ENCODE assay signal across 9 cellular contexts in genomic region chr17:40112718-40113109, GRCh38. TPM values are rescaled to one million over a fixed set of nuclear protein-coding genes. Genes with fewer than 3 reads are reported as not detected.
DNase-seq lines count a peak whose midpoint lies in the region; ATAC-seq, FAIRE-seq and TF ChIP-seq lines count a peak whose summit lies in the region.
"Had no signal": no experiment of that assay in that cellular context is flagged by ENCODE, and none has a peak within 500 bp of the region (broad histone marks: within the 10 kb centered on the region; RNA-seq: fewer than 3 reads in every experiment).

No MANE protein-coding gene starts in this region.

- H2AFZ ChIP-seq in HepG2 (ENCODE audit: low read length): peak overlapping the region; percentile 72

- peak overlapping the region; percentile 93 for H3K4me2 ChIP-seq in HepG2 (ENCODE audit: low read depth, low read length)

- CTCF ChIA-PET in HepG2 (lab: Yijun Ruan, JAX; ENCODE audit: low intra/inter-chr PET ratio, low total read pairs): interaction anchor here (1.0 to 2.4 kb wide), 6 partner anchors 10 to 55 kb away, joined by 3 to 31 read pairs (median 11); partner anchors contain the start of genes MSL1 and THRA

- DNase-seq in HepG2 (ENCODE audit: low spot score) (no peak), H7 (no peak), cerebellar nuclear complex (lab: John Stamatoyannopoulos, UW) (no peak)

- TF ChIP-seq CTCF in HepG2 (CRISPR knock-in tag; IDR thresholded peaks at IDR 0.05): no peak

- H3K9ac ChIP-seq in HepG2 (ENCODE audit: insufficient read depth, low read depth, low read length) (peak overlapping the region; percentile 60), stomach smooth muscle (ENCODE audit: low read length in 2 of 2) (peak overlapping the region; percentile 52 to 60)

- no TSS peak for BruUV-seq in HepG2 (replicated peaks; lab: Mats Ljungman, UMichigan)

- ATAC-seq in HepG2: no peak
- no peak for ATAC-seq in HG03439 (IDR thresholded peaks at IDR 0.05; ENCODE audit: unreplicated experiment)
- no peak for ATAC-seq in HG03342 (IDR thresholded peaks at IDR 0.05; ENCODE audit: unreplicated experiment)

- intact Hi-C loops in HepG2 (cut with micrococcal nuclease; ENCODE audit: unreplicated experiment): loop anchor here (1.0 kb wide), 4 partner anchors 11 to 56 kb away; partner anchors contain the start of gene CASC3

- H3K9me3 ChIP-seq in KOPT-K1 (ENCODE audit: insufficient read depth, low read length, poor library complexity, severe bottlenecking) (no peaks in the 10 kb centered on the region), HepG2 (ENCODE audit: low read length) (no peaks in the 10 kb centered on the region), stomach smooth muscle (ENCODE audit: control insufficient read depth in 2 of 2, low read length in 2 of 2) (no peaks in the 10 kb centered on the region)

- in situ Hi-C loops in HepG2 (cut with HindIII; ENCODE audit: extremely low pct_ligation_motif_present, low pct_unique_long_range_greater_than_20kb): loop anchor here (5.0 kb wide), 1 partner anchor 55 kb away; no protein-coding TSS in a partner anchor

- H3K4me3 ChIP-seq in HepG2 (replicated peaks in 1 of 3; ENCODE audit: insufficient read depth in 1 of 3, low read depth in 2 of 3, low read length in 3 of 3) (peak overlapping the region in 2 of 3 experiments; percentile 25 to 67; a peak in 3 of 6 replicates), stomach smooth muscle (ENCODE audit: low read length in 2 of 2) (peak overlapping the region; percentile 41 to 74), H7 (ENCODE audit: insufficient read depth, low read depth, low read length) (no peak overlapping the region)

- H3K4me1 ChIP-seq in HepG2 (ENCODE audit: insufficient read depth, low read length): peaks cover 89% of the 10 kb centered on the region
- peaks cover 64% of the 10 kb centered on the region for H3K4me1 ChIP-seq in stomach smooth muscle (ENCODE audit: control insufficient read depth, insufficient read depth, low read length)

- POLR2A ChIA-PET in HepG2 (lab: Yijun Ruan, JAX): interaction anchor here (0.7 to 7.3 kb wide), 38 partner anchors 11 to 439 kb away, joined by 3 to 568 read pairs (median 6); partner anchors contain the start of genes CASC3, CDC6, CSF3 and LRRC3C

- no peak for TF ChIP-seq POLR2A in HepG2 (IDR thresholded peaks at IDR 0.05; ENCODE audit: insufficient read depth in 1 of 2, low read depth in 2 of 2, low read length in 2 of 2)

- H3K79me2 ChIP-seq in HepG2 (ENCODE audit: insufficient read depth, low read length): no peaks in the 10 kb centered on the region

- FAIRE-seq in HepG2 (lab: Jason Lieb, UNC): no peak

- TF ChIP-seq EP300 in HepG2 (IDR thresholded peaks at IDR 0.05; ENCODE audit: low read depth in 2 of 2, low read length in 2 of 2) (no peak), HepG2 (CRISPR knock-in tag; IDR thresholded peaks at IDR 0.05; ENCODE audit: borderline replicate concordance) (no peak)

- no peaks in the 10 kb centered on the region for H3K27me3 ChIP-seq in HepG2 (ENCODE audit: control insufficient read depth in 1 of 2, insufficient read depth in 2 of 2, low read length in 2 of 2)
- H3K27me3 ChIP-seq in stomach smooth muscle (ENCODE audit: control insufficient read depth in 1 of 2, insufficient read depth in 2 of 2, low read length in 2 of 2): no peaks in the 10 kb centered on the region
- peaks cover 4% of the 10 kb centered on the region; the same call in 1 of the 2 replicates for H3K27me3 ChIP-seq in H7 (ENCODE audit: control insufficient read depth, insufficient read depth, low read length)
- H3K27me3 ChIP-seq: brain microvascular endothelial cell had no signal

- WGBS in HepG2 (ENCODE audit: low lambda C conversion rate): 49% methylated on average over 4 of the region's 4 CpGs

- H3K27ac ChIP-seq in KOPT-K1 (ENCODE audit: low read depth, low read length, poor library complexity, severe bottlenecking) (peak overlapping the region; percentile 69), angular gyrus (ENCODE audit: low read depth, low read length) (peak overlapping the region; percentile 87), HepG2 (ENCODE audit: extremely low read length, insufficient read depth, low read length) (no peak overlapping the region), stomach smooth muscle (ENCODE audit: low read length) (peak overlapping the region; percentile 97)

- H4K20me1 ChIP-seq in HepG2 (ENCODE audit: insufficient read depth, low read length): no peaks in the 10 kb centered on the region

- H3K36me3 ChIP-seq in KOPT-K1 (ENCODE audit: insufficient read depth, low read length): no peaks in the 10 kb centered on the region
- no peaks in the 10 kb centered on the region for H3K36me3 ChIP-seq in HepG2 (replicated peaks in 1 of 2; ENCODE audit: control insufficient read depth in 1 of 2, insufficient read depth in 2 of 2, low read length in 2 of 2)
- H3K36me3 ChIP-seq in stomach smooth muscle (ENCODE audit: control insufficient read depth in 2 of 2, insufficient read depth in 2 of 2, low read length in 2 of 2): no peaks in the 10 kb centered on the region
- no peaks in the 10 kb centered on the region for H3K36me3 ChIP-seq in H7 (replicated peaks; ENCODE audit: control insufficient read depth, insufficient read depth, low read length)
- H3K36me3 ChIP-seq: brain microvascular endothelial cell had no signal

- no peak for TF ChIP-seq RAD21 in HepG2 (CRISPR knock-in tag; IDR thresholded peaks at IDR 0.05)

RNA-seq across cellular contexts. Expression of gene MSL1, which starts 9.1 kb away (rescaled TPM):
- 76.1 and 88.5 TPM in 2 replicates for total RNA-seq in HepG2 (2016; rRNA removed; fragmentation: Illumina TruSeq; extraction: Trizol)
- total RNA-seq in HepG2 (2016; cell fraction: cytosol; rRNA removed; fragmentation: Illumina TruSeq; extraction: Trizol; ENCODE audit: low read depth): 23.3 and 23.6 TPM in 2 replicates
- total RNA-seq in HepG2 (2016; cell fraction: insoluble cytoplasmic fraction; rRNA removed; fragmentation: Illumina TruSeq; extraction: Trizol): 62.6 and 89.2 TPM in 2 replicates
- total RNA-seq in HepG2 (2016; cell fraction: membrane; rRNA removed; fragmentation: Illumina TruSeq; extraction: Trizol): 50.5 and 57.1 TPM in 2 replicates
- total RNA-seq in HepG2 (2016; cell fraction: nucleus; rRNA removed; fragmentation: Illumina TruSeq; extraction: Trizol): 82.0 and 93.0 TPM in 2 replicates
- polyA plus RNA-seq in HepG2 (2011; rRNA removed): 54.6 and 63.8 TPM in 2 replicates
- polyA plus RNA-seq in HepG2 (2011; cell fraction: cytosol; rRNA removed): 19.7 and 28.8 TPM in 2 replicates
- 90.9 and 114 TPM in 2 replicates for polyA plus RNA-seq in HepG2 (2011; cell fraction: nucleus; rRNA removed)
- 89.3 and 98.8 TPM in 2 replicates for polyA plus RNA-seq in HepG2 (2012)
- polyA plus RNA-seq in HepG2 (2016; cell fraction: cytosol; fragmentation: Illumina TruSeq; extraction: Trizol; ENCODE audit: low read depth): 10.1 and 10.5 TPM in 2 replicates
- 77.5 and 94.3 TPM in 2 replicates for polyA plus RNA-seq in HepG2 (2016; cell fraction: insoluble cytoplasmic fraction; fragmentation: Illumina TruSeq; extraction: Trizol; ENCODE audit: low read depth)
- 34.7 and 36.6 TPM in 2 replicates for polyA plus RNA-seq in HepG2 (2016; cell fraction: membrane; fragmentation: Illumina TruSeq; extraction: Trizol; ENCODE audit: low read depth)
- 173 TPM in 2 replicates for polyA plus RNA-seq in HepG2 (2016; cell fraction: nucleus; fragmentation: Illumina TruSeq; extraction: Trizol; ENCODE audit: insufficient read depth, low read depth)
- 21.1 and 21.8 TPM in 2 replicates for polyA minus RNA-seq in HepG2 (2011; rRNA and poly(A)+ RNA removed; ENCODE audit: low replicate concordance)
- 50.3 and 50.4 TPM in 2 replicates for polyA minus RNA-seq in HepG2 (2011; cell fraction: cytosol; rRNA and poly(A)+ RNA removed)
- polyA minus RNA-seq in HepG2 (2011; cell fraction: nucleus; rRNA and poly(A)+ RNA removed): 107 and 131 TPM in 2 replicates
- total RNA-seq in H7 (2014; rRNA removed; shearing (Covaris generic)): 44.2 and 70.0 TPM in 2 replicates

RNA-seq across cellular contexts. Expression of gene NR1D1, which starts 12.3 kb away (rescaled TPM):
- total RNA-seq in HepG2 (2016; rRNA removed; fragmentation: Illumina TruSeq; extraction: Trizol): 1.4 and 2.1 TPM in 2 replicates
- 0.88 and 1.1 TPM in 2 replicates for total RNA-seq in HepG2 (2016; cell fraction: cytosol; rRNA removed; fragmentation: Illumina TruSeq; extraction: Trizol; ENCODE audit: low read depth)
- 1.2 and 1.8 TPM in 2 replicates for total RNA-seq in HepG2 (2016; cell fraction: insoluble cytoplasmic fraction; rRNA removed; fragmentation: Illumina TruSeq; extraction: Trizol)
- total RNA-seq in HepG2 (2016; cell fraction: membrane; rRNA removed; fragmentation: Illumina TruSeq; extraction: Trizol): 2.2 and 2.4 TPM in 2 replicates
- 3.4 and 4.3 TPM in 2 replicates for total RNA-seq in HepG2 (2016; cell fraction: nucleus; rRNA removed; fragmentation: Illumina TruSeq; extraction: Trizol)
- polyA plus RNA-seq in HepG2 (2011; rRNA removed): 2.7 and 3.6 TPM in 2 replicates
- polyA plus RNA-seq in HepG2 (2011; cell fraction: cytosol; rRNA removed): 1.5 and 1.6 TPM in 2 replicates
- 20.3 and 22.7 TPM in 2 replicates for polyA plus RNA-seq in HepG2 (2011; cell fraction: nucleus; rRNA removed)
- polyA plus RNA-seq in HepG2 (2012): 11.1 and 19.6 TPM in 2 replicates
- polyA plus RNA-seq in HepG2 (2016; cell fraction: cytosol; fragmentation: Illumina TruSeq; extraction: Trizol; ENCODE audit: low read depth): 0.95 and 1.1 TPM in 2 replicates
- polyA plus RNA-seq in HepG2 (2016; cell fraction: insoluble cytoplasmic fraction; fragmentation: Illumina TruSeq; extraction: Trizol; ENCODE audit: low read depth): 3.8 and 5.8 TPM in 2 replicates
- polyA plus RNA-seq in HepG2 (2016; cell fraction: membrane; fragmentation: Illumina TruSeq; extraction: Trizol; ENCODE audit: low read depth): 2.5 and 3.4 TPM in 2 replicates
- 9.5 and 10.0 TPM in 2 replicates for polyA plus RNA-seq in HepG2 (2016; cell fraction: nucleus; fragmentation: Illumina TruSeq; extraction: Trizol; ENCODE audit: insufficient read depth, low read depth)
- 3.3 and 6.7 TPM in 2 replicates for polyA minus RNA-seq in HepG2 (2011; rRNA and poly(A)+ RNA removed; ENCODE audit: low replicate concordance)
- 4.5 and 6.5 TPM in 2 replicates for polyA minus RNA-seq in HepG2 (2011; cell fraction: cytosol; rRNA and poly(A)+ RNA removed)
- polyA minus RNA-seq in HepG2 (2011; cell fraction: nucleus; rRNA and poly(A)+ RNA removed): 7.6 and 8.1 TPM in 2 replicates
- 1.8 and 3.4 TPM in 2 replicates for total RNA-seq in H7 (2014; rRNA removed; shearing (Covaris generic))

RNA-seq across cellular contexts. Expression of gene CASC3, which starts 27.6 kb away (rescaled TPM):
- 29.6 and 30.8 TPM in 2 replicates for total RNA-seq in HepG2 (2016; rRNA removed; fragmentation: Illumina TruSeq; extraction: Trizol)
- 27.8 and 32.3 TPM in 2 replicates for total RNA-seq in HepG2 (2016; cell fraction: cytosol; rRNA removed; fragmentation: Illumina TruSeq; extraction: Trizol; ENCODE audit: low read depth)
- 26.4 and 32.2 TPM in 2 replicates for total RNA-seq in HepG2 (2016; cell fraction: insoluble cytoplasmic fraction; rRNA removed; fragmentation: Illumina TruSeq; extraction: Trizol)
- 28.8 and 30.1 TPM in 2 replicates for total RNA-seq in HepG2 (2016; cell fraction: membrane; rRNA removed; fragmentation: Illumina TruSeq; extraction: Trizol)
- 30.8 and 38.1 TPM in 2 replicates for total RNA-seq in HepG2 (2016; cell fraction: nucleus; rRNA removed; fragmentation: Illumina TruSeq; extraction: Trizol)
- polyA plus RNA-seq in HepG2 (2011; rRNA removed): 60.9 and 62.9 TPM in 2 replicates
- 25.1 and 35.9 TPM in 2 replicates for polyA plus RNA-seq in HepG2 (2011; cell fraction: cytosol; rRNA removed)
- polyA plus RNA-seq in HepG2 (2011; cell fraction: nucleus; rRNA removed): 142 and 152 TPM in 2 replicates
- 70.7 and 76.1 TPM in 2 replicates for polyA plus RNA-seq in HepG2 (2012)
- polyA plus RNA-seq in HepG2 (2016; cell fraction: cytosol; fragmentation: Illumina TruSeq; extraction: Trizol; ENCODE audit: low read depth): 5.4 and 6.1 TPM in 2 replicates
- polyA plus RNA-seq in HepG2 (2016; cell fraction: insoluble cytoplasmic fraction; fragmentation: Illumina TruSeq; extraction: Trizol; ENCODE audit: low read depth): 32.0 and 41.3 TPM in 2 replicates
- polyA plus RNA-seq in HepG2 (2016; cell fraction: membrane; fragmentation: Illumina TruSeq; extraction: Trizol; ENCODE audit: low read depth): 18.7 and 20.0 TPM in 2 replicates
- 74.6 and 84.0 TPM in 2 replicates for polyA plus RNA-seq in HepG2 (2016; cell fraction: nucleus; fragmentation: Illumina TruSeq; extraction: Trizol; ENCODE audit: insufficient read depth, low read depth)
- 60.8 and 70.8 TPM in 2 replicates for polyA minus RNA-seq in HepG2 (2011; rRNA and poly(A)+ RNA removed; ENCODE audit: low replicate concordance)
- 20.8 and 24.8 TPM in 2 replicates for polyA minus RNA-seq in HepG2 (2011; cell fraction: cytosol; rRNA and poly(A)+ RNA removed)
- 59.5 and 60.8 TPM in 2 replicates for polyA minus RNA-seq in HepG2 (2011; cell fraction: nucleus; rRNA and poly(A)+ RNA removed)
- 55.4 and 76.0 TPM in 2 replicates for total RNA-seq in H7 (2014; rRNA removed; shearing (Covaris generic))

RNA-seq across cellular contexts. Expression of gene THRA, which starts 49.9 kb away (rescaled TPM):
- total RNA-seq in HepG2 (2016; rRNA removed; fragmentation: Illumina TruSeq; extraction: Trizol): 9.9 and 10.4 TPM in 2 replicates
- 4.9 and 5.0 TPM in 2 replicates for total RNA-seq in HepG2 (2016; cell fraction: cytosol; rRNA removed; fragmentation: Illumina TruSeq; extraction: Trizol; ENCODE audit: low read depth)
- 8.1 and 10.9 TPM in 2 replicates for total RNA-seq in HepG2 (2016; cell fraction: insoluble cytoplasmic fraction; rRNA removed; fragmentation: Illumina TruSeq; extraction: Trizol)
- 12.8 TPM in 2 replicates for total RNA-seq in HepG2 (2016; cell fraction: membrane; rRNA removed; fragmentation: Illumina TruSeq; extraction: Trizol)
- 5.9 and 6.8 TPM in 2 replicates for total RNA-seq in HepG2 (2016; cell fraction: nucleus; rRNA removed; fragmentation: Illumina TruSeq; extraction: Trizol)
- 8.0 and 8.6 TPM in 2 replicates for polyA plus RNA-seq in HepG2 (2011; rRNA removed)
- 7.7 and 8.0 TPM in 2 replicates for polyA plus RNA-seq in HepG2 (2011; cell fraction: cytosol; rRNA removed)
- 12.1 and 13.6 TPM in 2 replicates for polyA plus RNA-seq in HepG2 (2011; cell fraction: nucleus; rRNA removed)
- polyA plus RNA-seq in HepG2 (2012): 11.6 and 15.5 TPM in 2 replicates
- polyA plus RNA-seq in HepG2 (2016; cell fraction: cytosol; fragmentation: Illumina TruSeq; extraction: Trizol; ENCODE audit: low read depth): 4.3 TPM in 2 replicates
- 8.0 and 12.4 TPM in 2 replicates for polyA plus RNA-seq in HepG2 (2016; cell fraction: insoluble cytoplasmic fraction; fragmentation: Illumina TruSeq; extraction: Trizol; ENCODE audit: low read depth)
- 9.9 and 10.7 TPM in 2 replicates for polyA plus RNA-seq in HepG2 (2016; cell fraction: membrane; fragmentation: Illumina TruSeq; extraction: Trizol; ENCODE audit: low read depth)
- 11.5 and 12.3 TPM in 2 replicates for polyA plus RNA-seq in HepG2 (2016; cell fraction: nucleus; fragmentation: Illumina TruSeq; extraction: Trizol; ENCODE audit: insufficient read depth, low read depth)
- 14.3 and 17.9 TPM in 2 replicates for polyA minus RNA-seq in HepG2 (2011; rRNA and poly(A)+ RNA removed; ENCODE audit: low replicate concordance)
- 5.3 and 7.4 TPM in 2 replicates for polyA minus RNA-seq in HepG2 (2011; cell fraction: cytosol; rRNA and poly(A)+ RNA removed)
- polyA minus RNA-seq in HepG2 (2011; cell fraction: nucleus; rRNA and poly(A)+ RNA removed): 7.2 and 7.5 TPM in 2 replicates
- 13.2 and 15.2 TPM in 2 replicates for total RNA-seq in H7 (2014; rRNA removed; shearing (Covaris generic))

RNA-seq across cellular contexts. Expression of gene MED24, which starts 58.5 kb away (rescaled TPM):
- total RNA-seq in HepG2 (2016; rRNA removed; fragmentation: Illumina TruSeq; extraction: Trizol): 51.1 and 66.5 TPM in 2 replicates
- total RNA-seq in HepG2 (2016; cell fraction: cytosol; rRNA removed; fragmentation: Illumina TruSeq; extraction: Trizol; ENCODE audit: low read depth): 14.5 and 17.6 TPM in 2 replicates
- total RNA-seq in HepG2 (2016; cell fraction: insoluble cytoplasmic fraction; rRNA removed; fragmentation: Illumina TruSeq; extraction: Trizol): 50.7 and 65.1 TPM in 2 replicates
- 26.0 and 27.2 TPM in 2 replicates for total RNA-seq in HepG2 (2016; cell fraction: membrane; rRNA removed; fragmentation: Illumina TruSeq; extraction: Trizol)
- total RNA-seq in HepG2 (2016; cell fraction: nucleus; rRNA removed; fragmentation: Illumina TruSeq; extraction: Trizol): 65.1 and 70.6 TPM in 2 replicates
- 67.7 and 78.0 TPM in 2 replicates for polyA plus RNA-seq in HepG2 (2011; rRNA removed)
- polyA plus RNA-seq in HepG2 (2011; cell fraction: cytosol; rRNA removed): 28.7 and 32.2 TPM in 2 replicates
- polyA plus RNA-seq in HepG2 (2011; cell fraction: nucleus; rRNA removed): 613 and 896 TPM in 2 replicates
- 70.6 and 74.6 TPM in 2 replicates for polyA plus RNA-seq in HepG2 (2012)
- 9.7 and 12.0 TPM in 2 replicates for polyA plus RNA-seq in HepG2 (2016; cell fraction: cytosol; fragmentation: Illumina TruSeq; extraction: Trizol; ENCODE audit: low read depth)
- polyA plus RNA-seq in HepG2 (2016; cell fraction: insoluble cytoplasmic fraction; fragmentation: Illumina TruSeq; extraction: Trizol; ENCODE audit: low read depth): 46.8 and 59.5 TPM in 2 replicates
- 20.4 and 23.8 TPM in 2 replicates for polyA plus RNA-seq in HepG2 (2016; cell fraction: membrane; fragmentation: Illumina TruSeq; extraction: Trizol; ENCODE audit: low read depth)
- 182 and 188 TPM in 2 replicates for polyA plus RNA-seq in HepG2 (2016; cell fraction: nucleus; fragmentation: Illumina TruSeq; extraction: Trizol; ENCODE audit: insufficient read depth, low read depth)
- polyA minus RNA-seq in HepG2 (2011; rRNA and poly(A)+ RNA removed; ENCODE audit: low replicate concordance): 133 and 240 TPM in 2 replicates
- 49.1 and 58.4 TPM in 2 replicates for polyA minus RNA-seq in HepG2 (2011; cell fraction: cytosol; rRNA and poly(A)+ RNA removed)
- polyA minus RNA-seq in HepG2 (2011; cell fraction: nucleus; rRNA and poly(A)+ RNA removed): 159 and 161 TPM in 2 replicates
- total RNA-seq in H7 (2014; rRNA removed; shearing (Covaris generic)): 85.6 and 99.9 TPM in 2 replicates
